ENCODE assay signal across 15 cellular contexts in the genomic region with DNA sequence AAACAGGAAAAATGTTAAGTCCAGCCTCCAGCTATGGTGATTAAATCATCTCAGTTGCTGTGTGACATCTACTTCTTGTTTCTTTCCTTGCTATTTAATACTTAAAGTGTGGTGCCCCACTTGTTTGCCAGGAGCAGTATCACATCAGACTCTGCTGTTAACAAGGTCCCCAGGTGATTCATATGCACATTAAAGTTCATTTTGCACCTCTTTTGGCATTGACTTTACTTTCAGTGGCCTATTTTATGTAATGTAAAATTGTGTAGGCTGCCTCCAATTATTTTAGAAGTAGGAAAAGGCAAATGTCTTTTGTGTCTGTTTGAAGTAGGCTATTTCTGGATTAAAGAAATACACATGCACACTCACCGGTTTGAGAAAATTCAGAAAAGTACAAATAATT. TPM values are rescaled to one million over a fixed set of nuclear protein-coding genes. Genes with fewer than 3 reads are reported as not detected.
DNase-seq lines count a peak whose midpoint lies in the region; ATAC-seq and TF ChIP-seq lines count a peak whose summit lies in the region.
"Had no signal": no experiment of that assay in that cellular context is flagged by ENCODE, and none has a peak within 500 bp of the region (broad histone marks: within the 10 kb centered on the region; RNA-seq: fewer than 3 reads in every experiment).

No MANE protein-coding gene starts in this region.

- H3K27me3 Mint-ChIP-seq in activated naive CD8-positive, alpha-beta T cell treated with anti-CD3 and anti-CD28 coated beads, Interleukin-2, amount 10 ng/mL, durations not matched to agents 7 days and 5 days, result peaks cover 4% of the 10 kb centered on the region
- peaks cover 8% of the 10 kb centered on the region for H3K27me3 Mint-ChIP-seq in activated naive CD8-positive, alpha-beta T cell treated with anti-CD3 and anti-CD28 coated beads for 36 hours
- peaks cover 20% of the 10 kb centered on the region for H3K27me3 Mint-ChIP-seq in T-helper 17 cell

- H3K36me3 Mint-ChIP-seq in activated naive CD8-positive, alpha-beta T cell treated with anti-CD3 and anti-CD28 coated beads, Interleukin-2, amount 10 ng/mL, durations not matched to agents 7 days and 5 days, result no peaks in the 10 kb centered on the region
- no peaks in the 10 kb centered on the region for H3K36me3 Mint-ChIP-seq in activated naive CD8-positive, alpha-beta T cell treated with anti-CD3 and anti-CD28 coated beads for 36 hours
- no peaks in the 10 kb centered on the region for H3K36me3 Mint-ChIP-seq in T-helper 17 cell (ENCODE audit: low read depth)
- H3K36me3 Mint-ChIP-seq: CD4-positive, CD25-positive, alpha-beta regulatory T cell had no signal

- no peak overlapping the region for H3K9ac ChIP-seq in skeletal muscle tissue (ENCODE audit: low read depth in 1 of 3, low read length in 3 of 3)
- H3K9ac ChIP-seq: BLaER1 treated with 17β-estradiol and CSF1 and Interleukin-3, amounts not matched to agents 10 nM and 100 nM had no signal

- no peaks in the 10 kb centered on the region for H3K9me3 Mint-ChIP-seq in activated naive CD8-positive, alpha-beta T cell treated with anti-CD3 and anti-CD28 coated beads, Interleukin-2, amount 10 ng/mL, durations not matched to agents 7 days and 5 days
- no peaks in the 10 kb centered on the region for H3K9me3 Mint-ChIP-seq in activated naive CD8-positive, alpha-beta T cell treated with anti-CD3 and anti-CD28 coated beads for 36 hours
- H3K9me3 Mint-ChIP-seq: CD4-positive, CD25-positive, alpha-beta regulatory T cell had no signal

- no peak overlapping the region for H3K4me3 ChIP-seq in dorsolateral prefrontal cortex
- H3K4me3 ChIP-seq in skeletal muscle tissue (ENCODE audit: low read length in 3 of 3), result no peak overlapping the region
- no peak overlapping the region for H3K4me3 ChIP-seq in adrenal gland
- H3K4me3 ChIP-seq: BLaER1 treated with 17β-estradiol and CSF1 and Interleukin-3, amounts not matched to agents 10 nM and 100 nM; GM12878; GM23338 had no signal

- H3K27ac ChIP-seq in dorsolateral prefrontal cortex (peak overlapping the region in 31 of 59 donors; percentile 3 to 70 (median 40)), skeletal muscle tissue (ENCODE audit: low read depth, low read length) (peak overlapping the region; percentile 25), adrenal gland (no peak overlapping the region), substantia nigra (ENCODE audit: low read depth, low read length, poor library complexity, severe bottlenecking) (no peak overlapping the region)
- H3K27ac ChIP-seq: BLaER1 treated with 17β-estradiol and CSF1 and Interleukin-3, amounts not matched to agents 10 nM and 100 nM had no signal

- ATAC-seq in activated naive CD8-positive, alpha-beta T cell treated with anti-CD3 and anti-CD28 coated beads, Interleukin-2, amount 10 ng/mL, durations not matched to agents 7 days and 5 days (ENCODE audit: low read depth), result peak; percentile 47
- ATAC-seq in T-helper 17 cell, result no peak
- ATAC-seq: GM12878, GM23338 had no signal

- TF ChIP-seq CTCF in dorsolateral prefrontal cortex (IDR thresholded peaks at IDR 0.05 in 54 of 56, conservative IDR thresholded peaks at IDR 0.05 in 2 of 56; ENCODE audit: low read depth in 1 of 56, partially characterized antibody in 56 of 56) (no peak), adrenal gland (IDR thresholded peaks at IDR 0.05) (no peak)

- H3K9me3 ChIP-seq in T-helper 17 cell (ENCODE audit: control insufficient read depth, low read length, poor library complexity, severe bottlenecking) (no peaks in the 10 kb centered on the region), skeletal muscle tissue (ENCODE audit: control insufficient read depth in 3 of 3, low read length in 3 of 3) (no peaks in the 10 kb centered on the region), adrenal gland (replicated peaks in 1 of 3) (no peaks in the 10 kb centered on the region)

- intact Hi-C loops in dorsolateral prefrontal cortex (cut with DNase I), result no loop called here
- intact Hi-C loops in adrenal gland (cut with DNase I), result no loop called here

- H3K4me1 ChIP-seq in skeletal muscle tissue (ENCODE audit: control insufficient read depth in 3 of 3, insufficient read depth in 3 of 3, low read length in 3 of 3) (no peaks in the 10 kb centered on the region), adrenal gland (replicated peaks in 1 of 2) (no peaks in the 10 kb centered on the region)

- POLR2A ChIA-PET in activated naive CD8-positive, alpha-beta T cell treated with anti-CD3 and anti-CD28 coated beads, Interleukin-2, amount 10 ng/mL, durations not matched to agents 7 days and 5 days (lab: Charles Lee), result no interaction called here

- peak overlapping the region; percentile 39 for H3K27ac Mint-ChIP-seq in activated naive CD8-positive, alpha-beta T cell treated with anti-CD3 and anti-CD28 coated beads, Interleukin-2, amount 10 ng/mL, durations not matched to agents 7 days and 5 days
- H3K27ac Mint-ChIP-seq in activated naive CD8-positive, alpha-beta T cell treated with anti-CD3 and anti-CD28 coated beads for 36 hours, result no peak overlapping the region
- H3K27ac Mint-ChIP-seq in T-helper 17 cell, result peak overlapping the region; percentile 24
- H3K27ac Mint-ChIP-seq: CD4-positive, CD25-positive, alpha-beta regulatory T cell; GM23338; H9 had no signal

- peak overlapping the region; percentile 7 for H3K4me3 Mint-ChIP-seq in activated naive CD8-positive, alpha-beta T cell treated with anti-CD3 and anti-CD28 coated beads, Interleukin-2, amount 10 ng/mL, durations not matched to agents 7 days and 5 days
- H3K4me3 Mint-ChIP-seq in activated naive CD8-positive, alpha-beta T cell treated with anti-CD3 and anti-CD28 coated beads for 36 hours, result no peak overlapping the region
- H3K4me3 Mint-ChIP-seq in T-helper 17 cell, result peak overlapping the region; percentile 28
- H3K4me3 Mint-ChIP-seq: CD4-positive, CD25-positive, alpha-beta regulatory T cell; GM23338; H9 had no signal

- 78 to 93% (median 91%) methylated on average over 1 of the region's 1 CpG for WGBS in adrenal gland, 4 donors

- H3K27me3 ChIP-seq in dorsolateral prefrontal cortex (no peaks in the 10 kb centered on the region), skeletal muscle tissue (ENCODE audit: control insufficient read depth in 3 of 3, insufficient read depth in 3 of 3, low read length in 3 of 3) (no peaks in the 10 kb centered on the region), adrenal gland (no peaks in the 10 kb centered on the region)
- H3K27me3 ChIP-seq: BLaER1 treated with 17β-estradiol and CSF1 and Interleukin-3, amounts not matched to agents 10 nM and 100 nM had no signal

- no peak for DNase-seq in activated naive CD8-positive, alpha-beta T cell treated with anti-CD3 and anti-CD28 coated beads, Interleukin-2, amount 10 ng/mL, durations not matched to agents 7 days and 5 days
- no peak for DNase-seq in activated naive CD8-positive, alpha-beta T cell treated with anti-CD3 and anti-CD28 coated beads for 36 hours
- DNase-seq in T-helper 17 cell (no peak), dorsolateral prefrontal cortex (no peak), adrenal gland (no peak), substantia nigra (lab: John Stamatoyannopoulos, UW) (no peak)
- DNase-seq: ACHN, Calu3, DMS 273 treated with DMSO at 0.1 percent for 48 hours, H9 had no signal

- no peak for TF ChIP-seq POLR2A in adrenal gland (IDR thresholded peaks at IDR 0.05)

- H3K4me1 Mint-ChIP-seq in activated naive CD8-positive, alpha-beta T cell treated with anti-CD3 and anti-CD28 coated beads, Interleukin-2, amount 10 ng/mL, durations not matched to agents 7 days and 5 days, result peaks cover 2% of the 10 kb centered on the region
- peaks cover 9% of the 10 kb centered on the region for H3K4me1 Mint-ChIP-seq in activated naive CD8-positive, alpha-beta T cell treated with anti-CD3 and anti-CD28 coated beads for 36 hours
- peaks cover 3% of the 10 kb centered on the region for H3K4me1 Mint-ChIP-seq in T-helper 17 cell
- H3K4me1 Mint-ChIP-seq: GM23338, H9 had no signal

- H3K36me3 ChIP-seq in skeletal muscle tissue (ENCODE audit: control insufficient read depth in 3 of 3, insufficient read depth in 3 of 3, low read length in 3 of 3), result no peaks in the 10 kb centered on the region
- no peaks in the 10 kb centered on the region for H3K36me3 ChIP-seq in adrenal gland (replicated peaks in 1 of 2)
- H3K36me3 ChIP-seq: BLaER1 treated with 17β-estradiol and CSF1 and Interleukin-3, amounts not matched to agents 10 nM and 100 nM had no signal

RNA-seq across cellular contexts. Expression of a gene that starts 47.5 kb away (rescaled TPM):
- not detected for total RNA-seq in activated naive CD8-positive, alpha-beta T cell treated with anti-CD3 and anti-CD28 coated beads, Interleukin-2, amount 10 ng/mL, durations not matched to agents 7 days and 5 days
- not detected for total RNA-seq in activated naive CD8-positive, alpha-beta T cell treated with anti-CD3 and anti-CD28 coated beads for 36 hours
- total RNA-seq in T-helper 17 cell (not detected), dorsolateral prefrontal cortex (1,000 to 10,000 TPM in 14 of 120 experiments, 100 to 1,000 TPM in 106; 402 to 1,527 (median 843) TPM), skeletal muscle tissue (89.8 TPM), adrenal gland (100 to 1,000 TPM in 4 of 8 donors, 10 to 100 TPM in 4; 24.8 to 159 (median 117) TPM)
- polyA plus RNA-seq in adrenal gland, result 100 to 1,000 TPM in 1 of 3 donors, 10 to 100 TPM in 2; 40.2 to 152 (median 46.6) TPM
- total RNA-seq: GM12878 had no signal

Comparison
In these comparisons a context has a peak if more than half of its experiments do, and no peak if none do; other contexts are left out.
1. H3K27ac ChIP-seq: peak in dorsolateral prefrontal cortex (31 of 59) and skeletal muscle tissue (single experiment); none in adrenal gland (0 of 5) and substantia nigra (single experiment).
2. RNA of a gene that starts 47.5 kb away (total RNA-seq): 402 to 1,527 TPM in dorsolateral prefrontal cortex, 24.8 to 159 TPM in adrenal gland and 89.8 TPM in skeletal muscle tissue (single experiment); not detected in activated naive CD8-positive, alpha-beta T cell treated with anti-CD3 and anti-CD28 coated beads for 36 hours, not detected in activated naive CD8-positive, alpha-beta T cell treated with anti-CD3 and anti-CD28 coated beads, Interleukin-2, amount 10 ng/mL, durations not matched to agents 7 days and 5 days and not detected in T-helper 17 cell; every median in the first group is over 10 times any median in the second.